Comparison of ENCODE assay signal across 13 cellular contexts in the genomic region with DNA sequence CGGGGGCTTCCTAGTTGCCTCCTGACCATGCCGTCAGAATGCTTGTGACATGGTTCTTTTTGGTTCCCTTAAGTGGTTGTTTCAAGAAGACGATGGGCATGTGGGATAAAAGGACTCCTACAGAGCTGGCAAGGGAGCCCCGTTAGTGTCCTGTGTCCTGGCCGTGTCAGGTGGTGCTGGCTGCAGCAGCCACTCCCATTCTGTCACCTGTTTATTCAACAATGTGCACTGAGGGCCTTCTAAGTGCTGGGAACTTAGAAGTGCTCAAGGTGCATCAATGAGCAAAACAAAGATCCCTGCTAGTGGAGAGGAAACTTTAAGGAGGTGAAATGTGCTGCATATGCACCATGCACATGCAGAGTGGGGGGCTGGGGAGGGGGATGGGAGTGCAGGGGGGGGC. TPM values are rescaled to one million over a fixed set of nuclear protein-coding genes. Genes with fewer than 3 reads are reported as not detected.
DNase-seq lines count a peak whose midpoint lies in the region; ATAC-seq and TF ChIP-seq lines count a peak whose summit lies in the region.
"Had no signal": no experiment of that assay in that cellular context is flagged by ENCODE, and none has a peak within 500 bp of the region (broad histone marks: within the 10 kb centered on the region; RNA-seq: fewer than 3 reads in every experiment).

No MANE protein-coding gene starts in this region.

- WGBS in H9 (ENCODE audit: extremely low coverage, insufficient read length, low lambda C conversion rate) = no CpG with 5 or more reads among the region's 5 CpGs

- H3K27me3 ChIP-seq in H9 (ENCODE audit: insufficient read depth, low read length) (no peaks in the 10 kb centered on the region; the same call in 1 of the 2 replicates), iPS-15b (ENCODE audit: control insufficient read depth, insufficient read depth, low read length) (peaks cover 12% of the 10 kb centered on the region)
- H3K27me3 ChIP-seq: gastrocnemius medialis had no signal

- H4K91ac ChIP-seq in H9 (ENCODE audit: insufficient read length, low read depth, low read length) = no peak overlapping the region

- H3K9ac ChIP-seq in H9 (ENCODE audit: extremely low read depth, insufficient read length, low read length) (no peak overlapping the region), iPS-15b (ENCODE audit: low read depth, low read length) (no peak overlapping the region)

- no peak overlapping the region for H3K23ac ChIP-seq in H9 (ENCODE audit: insufficient read length, low read depth, low read length)

- H4K20me1 ChIP-seq in H9 (ENCODE audit: control insufficient read depth, insufficient read depth, insufficient read length) = no peaks in the 10 kb centered on the region

- H3K36me3 Mint-ChIP-seq in CD14-positive monocyte = peaks cover 76 to 89% of the 10 kb centered on the region in 2 donors
- no peaks in the 10 kb centered on the region; a peak in 1 of 7 replicates for H3K36me3 Mint-ChIP-seq in H9 (ENCODE audit: insufficient read depth in 1 of 3, low read depth in 3 of 3)
- peaks cover 60% of the 10 kb centered on the region for H3K36me3 Mint-ChIP-seq in activated CD4-positive, alpha-beta memory T cell treated with anti-CD3 and anti-CD28 coated beads for 36 hours
- no peaks in the 10 kb centered on the region for H3K36me3 Mint-ChIP-seq in glutamatergic neuron (ENCODE audit: unreplicated experiment)

- no peak overlapping the region for H4K8ac ChIP-seq in H9 (replicated peaks; ENCODE audit: insufficient read length, low read depth, low read length)

- H3K4ac ChIP-seq in H9 (ENCODE audit: low read depth, low read length) = no peak overlapping the region

- H3K9me3 ChIP-seq in H9 (ENCODE audit: control insufficient read depth, low read depth, low read length) = peaks cover under 1% of the 10 kb centered on the region
- H3K9me3 ChIP-seq in iPS-15b (ENCODE audit: control insufficient read depth, insufficient read depth, low read length) = no peaks in the 10 kb centered on the region
- H3K9me3 ChIP-seq: gastrocnemius medialis, HAP-1 had no signal

- H2AK5ac ChIP-seq in H9 (ENCODE audit: insufficient read length, low read length) = no peak overlapping the region

- no peak for ATAC-seq in left cardiac atrium
- no peak for ATAC-seq in GM21360 (IDR thresholded peaks at IDR 0.05; ENCODE audit: unreplicated experiment)
- ATAC-seq: gastrocnemius medialis had no signal

- no peak overlapping the region for H2BK120ac ChIP-seq in H9 (ENCODE audit: low read depth, low read length, poor library complexity, severe bottlenecking)

- H3K4me3 ChIP-seq in iPS-15b (ENCODE audit: low read depth, low read length) = peak overlapping the region; percentile 16
- H3K4me3 ChIP-seq: gastrocnemius medialis, HAP-1 had no signal

- H3K23me2 ChIP-seq in H9 (ENCODE audit: insufficient read length, low read depth, low read length, poor library complexity, severe bottlenecking) = no peaks in the 10 kb centered on the region

- DNase-seq in CD14-positive monocyte (ENCODE audit: low spot score) (no peak), H9 (peak; percentile 62), left cardiac atrium (no peak), glutamatergic neuron (no peak)
- DNase-seq in activated CD4-positive, alpha-beta memory T cell treated with anti-CD3 and anti-CD28 coated beads for 36 hours = no peak
- DNase-seq in activated CD4-positive, CD25-positive, alpha-beta regulatory T cell treated with anti-CD3 and anti-CD28 coated beads, Interleukin-2, amount 50 U/mL, for 72 hours = no peak
- DNase-seq: Calu3 had no signal

- H3K79me2 ChIP-seq in H9 (ENCODE audit: insufficient read depth, low read length) = no peaks in the 10 kb centered on the region

- H3K4me1 ChIP-seq in H9 (ENCODE audit: insufficient read depth, low read length) (peaks cover 19% of the 10 kb centered on the region; the same call in 1 of the 2 replicates), iPS-15b (ENCODE audit: control insufficient read depth, insufficient read depth, low read length) (peaks cover 29% of the 10 kb centered on the region)
- H3K4me1 ChIP-seq: HAP-1 had no signal

- no peaks in the 10 kb centered on the region for H3K9me3 Mint-ChIP-seq in CD14-positive monocyte
- no peaks in the 10 kb centered on the region for H3K9me3 Mint-ChIP-seq in H9
- no peaks in the 10 kb centered on the region for H3K9me3 Mint-ChIP-seq in activated CD4-positive, alpha-beta memory T cell treated with anti-CD3 and anti-CD28 coated beads for 36 hours
- no peaks in the 10 kb centered on the region for H3K9me3 Mint-ChIP-seq in glutamatergic neuron (ENCODE audit: unreplicated experiment)

- POLR2A ChIA-PET in activated CD4-positive, alpha-beta memory T cell treated with anti-CD3 and anti-CD28 coated beads for 36 hours (lab: Charles Lee) = interaction anchor here (1.0 to 4.8 kb wide), 11 partner anchors 9 to 56 kb away, joined by 3 to 54 read pairs (median 12); a partner anchor contains a TSS

- H3K4me3 Mint-ChIP-seq in CD14-positive monocyte (peak overlapping the region; percentile 66 to 81), H9 (0 out of 5 replicates have a peak overlapping the region, but pooled peaks of 1 of the 2 experiments have one; percentile 35), glutamatergic neuron (ENCODE audit: unreplicated experiment) (no peak overlapping the region)
- H3K4me3 Mint-ChIP-seq in activated CD4-positive, alpha-beta memory T cell treated with anti-CD3 and anti-CD28 coated beads for 36 hours = peak overlapping the region; percentile 63

- H3K27me3 Mint-ChIP-seq in CD14-positive monocyte (ENCODE audit: low read depth in 3 of 3) (no peaks in the 10 kb centered on the region), H9 (ENCODE audit: low read depth) (peaks cover 18% of the 10 kb centered on the region), glutamatergic neuron (ENCODE audit: unreplicated experiment) (peaks cover 3% of the 10 kb centered on the region)
- H3K27me3 Mint-ChIP-seq in activated CD4-positive, alpha-beta memory T cell treated with anti-CD3 and anti-CD28 coated beads for 36 hours = no peaks in the 10 kb centered on the region

- no peak overlapping the region for H3K14ac ChIP-seq in H9 (ENCODE audit: insufficient read depth, low read length)

- H3K4me2 ChIP-seq in H9 (ENCODE audit: insufficient read depth, insufficient read length, low read length) = peak overlapping the region; percentile 3

- no peak overlapping the region for H3K56ac ChIP-seq in H9 (ENCODE audit: insufficient read length, low read depth, low read length)

- H3K27ac Mint-ChIP-seq in CD14-positive monocyte (peak overlapping the region; percentile 89 to 98 (median 95)), H9 (peak overlapping the region in 1 of 3 experiments; percentile 48; a peak in 1 of 7 replicates), glutamatergic neuron (ENCODE audit: unreplicated experiment) (no peak overlapping the region)
- H3K27ac Mint-ChIP-seq in activated CD4-positive, alpha-beta memory T cell treated with anti-CD3 and anti-CD28 coated beads for 36 hours = peak overlapping the region; percentile 92

- H2AFZ ChIP-seq in H9 (ENCODE audit: low read length) = no peak overlapping the region

- H3K4me1 Mint-ChIP-seq in CD14-positive monocyte = peaks cover 84% of the 10 kb centered on the region
- peaks cover 49 to 55% of the 10 kb centered on the region in 2 experiments for H3K4me1 Mint-ChIP-seq in H9
- peaks cover 92% of the 10 kb centered on the region for H3K4me1 Mint-ChIP-seq in activated CD4-positive, alpha-beta memory T cell treated with anti-CD3 and anti-CD28 coated beads for 36 hours (ENCODE audit: low read depth)
- no peaks in the 10 kb centered on the region for H3K4me1 Mint-ChIP-seq in glutamatergic neuron (ENCODE audit: low read depth, unreplicated experiment)

- no peak overlapping the region for H2BK5ac ChIP-seq in H9 (ENCODE audit: insufficient read length, low read length)

- no peak overlapping the region for H3T11ph ChIP-seq in H9 (ENCODE audit: low read length)

- TF ChIP-seq CTCF in CD14-positive monocyte (IDR thresholded peaks at IDR 0.05) (no peak), H9 (conservative IDR thresholded peaks at IDR 0.05) (no peak), glutamatergic neuron (IDR thresholded peaks at IDR 0.05; ENCODE audit: partially characterized antibody, unreplicated experiment) (no peak)

- no peaks in the 10 kb centered on the region for H3K36me3 ChIP-seq in iPS-15b (ENCODE audit: control insufficient read depth, insufficient read depth, low read length)
- H3K36me3 ChIP-seq: gastrocnemius medialis, HAP-1 had no signal

- no peak overlapping the region for H3K18ac ChIP-seq in H9 (ENCODE audit: insufficient read length, low read depth, low read length)

- CTCF ChIA-PET in activated CD4-positive, alpha-beta memory T cell treated with anti-CD3 and anti-CD28 coated beads for 36 hours (lab: Charles Lee) = interaction anchor here (1.1 to 14.1 kb wide), 6 partner anchors 10 to 63 kb away, joined by 3 to 290 read pairs (median 88); a partner anchor contains a TSS

- no peak overlapping the region for H2BK15ac ChIP-seq in H9 (ENCODE audit: low read depth, low read length)

- H3K79me1 ChIP-seq in H9 (ENCODE audit: insufficient read depth, low read depth, low read length, poor library complexity, severe bottlenecking) = no peaks in the 10 kb centered on the region

- no peak overlapping the region for H3K27ac ChIP-seq in H9 (ENCODE audit: insufficient read length, low read depth, low read length)
- H3K27ac ChIP-seq: gastrocnemius medialis, VCaP had no signal

- H4K5ac ChIP-seq in H9 (ENCODE audit: insufficient read length, low read depth, low read length) = no peak overlapping the region

- no peak overlapping the region for H2BK20ac ChIP-seq in H9 (ENCODE audit: low read depth, low read length, poor library complexity, severe bottlenecking)

- H2BK12ac ChIP-seq in H9 (ENCODE audit: insufficient read length, low read depth, low read length) = no peak overlapping the region

- intact Hi-C loops in CD14-positive monocyte (cut with micrococcal nuclease) = loop anchor here in 1 of 2 donors (1.0 kb wide), 1 partner anchor 9 kb away; no protein-coding TSS in a partner anchor
- intact Hi-C loops in activated CD4-positive, alpha-beta memory T cell treated with anti-CD3 and anti-CD28 coated beads for 36 hours (cut with micrococcal nuclease) = loop anchor here (1.0 to 5.0 kb wide), 5 partner anchors 10 to 1109 kb away; a partner anchor contains a TSS
- intact Hi-C loops in left cardiac atrium (cut with DNase I) = no loop called here

RNA-seq across cellular contexts. Expression of a gene that starts 19.6 kb away (rescaled TPM):
- 10 to 100 TPM; 52.0 to 89.5 TPM for polyA plus RNA-seq in CD14-positive monocyte
- total RNA-seq in H9 (2021) = 0.09 TPM in 1 of 2 replicates, not detected in the other
- 100 to 1,000 TPM; 212 to 213 TPM for total RNA-seq in activated CD4-positive, alpha-beta memory T cell treated with anti-CD3 and anti-CD28 coated beads for 36 hours
- 10 to 100 TPM; 10.6 to 12.3 TPM for total RNA-seq in left cardiac atrium
- not detected for total RNA-seq in glutamatergic neuron (ENCODE audit: unreplicated experiment)
- total RNA-seq: Calu3 had no signal

RNA-seq across cellular contexts. Expression of a gene that starts 45.2 kb away (rescaled TPM):
- under 1 TPM in 1 of 2 donors, not detected in 1; 0.46 TPM for polyA plus RNA-seq in CD14-positive monocyte
- total RNA-seq in H9 (2021) (0.90 and 1.4 TPM in 2 replicates), left cardiac atrium (not detected), glutamatergic neuron (ENCODE audit: unreplicated experiment) (not detected)
- not detected for total RNA-seq in activated CD4-positive, alpha-beta memory T cell treated with anti-CD3 and anti-CD28 coated beads for 36 hours
- total RNA-seq: Calu3, dermis microvascular lymphatic vessel endothelial cell, gastrocnemius medialis had no signal

Comparison
In these comparisons a context has a peak if more than half of its experiments do, and no peak if none do; other contexts are left out.
1. RNA of a gene that starts 19.6 kb away (total RNA-seq): 212 to 213 TPM in activated CD4-positive, alpha-beta memory T cell treated with anti-CD3 and anti-CD28 coated beads for 36 hours; 10.6 to 12.3 TPM in left cardiac atrium, 0.09 TPM in H9 and not detected in glutamatergic neuron (single experiment); every median in the first group is over 10 times any median in the second.